ENCODE assay signal across 12 cellular contexts in the genomic region with DNA sequence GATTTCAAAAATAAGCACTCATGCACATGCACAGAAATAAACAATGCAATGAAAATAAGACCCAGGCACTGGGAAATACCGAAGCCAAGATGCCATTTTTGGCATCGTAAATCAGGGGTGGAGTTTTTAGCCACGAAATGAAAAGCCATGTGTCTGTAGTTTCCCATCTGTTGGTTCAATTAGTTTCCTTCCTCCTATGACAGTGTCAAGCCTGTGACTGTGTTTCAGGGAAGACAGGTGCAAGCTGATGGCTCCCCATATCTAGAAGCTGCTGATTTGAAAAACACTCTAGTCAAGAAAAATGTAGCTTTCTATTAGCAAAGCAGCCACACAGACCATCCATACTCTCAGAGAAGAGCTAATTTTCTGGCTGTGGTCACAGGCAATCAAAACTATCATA.
DNase-seq lines count a peak whose midpoint lies in the region; ATAC-seq and TF ChIP-seq lines count a peak whose summit lies in the region.
"Had no signal": no experiment of that assay in that cellular context is flagged by ENCODE, and none has a peak within 500 bp of the region (broad histone marks: within the 10 kb centered on the region; RNA-seq: fewer than 3 reads in every experiment).

No MANE protein-coding gene starts in this region.

- H3K79me2 ChIP-seq in OCI-LY7 (ENCODE audit: insufficient read depth, low read depth, low read length), result no peaks in the 10 kb centered on the region

- peaks cover 7% of the 10 kb centered on the region for H3K27me3 Mint-ChIP-seq in progenitor cell of endocrine pancreas

- intact Hi-C loops in OCI-LY7 (cut with micrococcal nuclease; ENCODE audit: unreplicated experiment), result no loop called here

- no peaks in the 10 kb centered on the region for H3K4me1 Mint-ChIP-seq in progenitor cell of endocrine pancreas (ENCODE audit: low read depth)

- H3K4me3 Mint-ChIP-seq in progenitor cell of endocrine pancreas (ENCODE audit: low read depth), result no peak overlapping the region

- TF ChIP-seq CTCF in GM12865 (IDR thresholded peaks at IDR 0.05; ENCODE audit: insufficient read depth, low read depth, low read length, missing control alignments) (no peak), OCI-LY7 (conservative IDR thresholded peaks at IDR 0.05; ENCODE audit: low read length) (no peak), progenitor cell of endocrine pancreas (IDR thresholded peaks at IDR 0.05; ENCODE audit: unreplicated experiment) (no peak)

- CTCF ChIA-PET in OCI-LY7 (lab: Charles Lee; ENCODE audit: unreplicated experiment), result no interaction called here

- POLR2A ChIA-PET in OCI-LY7 (lab: Charles Lee), result interaction anchor here (0.6 kb wide), 1 partner anchor 64 kb away, joined by 4 read pairs; no protein-coding TSS in a partner anchor

- H4K20me1 ChIP-seq in OCI-LY7 (ENCODE audit: insufficient read depth, low read length), result no peaks in the 10 kb centered on the region

- no peak overlapping the region for H3K4me2 ChIP-seq in OCI-LY7 (ENCODE audit: low read length)

- no peaks in the 10 kb centered on the region for H3K9me2 ChIP-seq in OCI-LY7 (ENCODE audit: insufficient read depth, low read length)

- H3K9me3 ChIP-seq in OCI-LY7 (ENCODE audit: low read length), result no peaks in the 10 kb centered on the region
- H3K9me3 ChIP-seq: testis had no signal

- H3K36me3 ChIP-seq in OCI-LY7 (ENCODE audit: insufficient read depth, low read length), result no peaks in the 10 kb centered on the region

- H3K4me3 ChIP-seq in GM12865 (ENCODE audit: low read depth, low read length) (peak overlapping the region; percentile 53), OCI-LY7 (ENCODE audit: low read depth, low read length, poor library complexity, severe bottlenecking) (no peak overlapping the region)
- H3K4me3 ChIP-seq: lung, testis had no signal

- DNase-seq in GM12865 (ENCODE audit: low read depth) (peak; percentile 78), NCI-H524 (lab: John Stamatoyannopoulos, UW) (peak; percentile 23 to 79), OCI-LY7 (ENCODE audit: low spot score) (no peak), progenitor cell of endocrine pancreas (ENCODE audit: low spot score, unreplicated experiment) (no peak), HT-29 (ENCODE audit: low spot score) (no peak)
- no peak for DNase-seq in stimulated activated CD4-positive, alpha-beta T cell treated with anti-CD3 and anti-CD28 coated beads, Interleukin-15, amount 100 ng/mL, for 24 hours
- DNase-seq: activated T-cell treated with anti-CD3 and anti-CD28 coated beads, Interleukin-2, amount 50 U/mL, for 1 hour; NCI-H1417 treated with DMSO at 0.1 percent for 48 hours; testis had no signal

- ATAC-seq in GM19372 (IDR thresholded peaks at IDR 0.05; ENCODE audit: low read depth, unreplicated experiment) (peak; percentile 47), HG02870 (IDR thresholded peaks at IDR 0.05; ENCODE audit: unreplicated experiment) (peak; percentile 60)

- no peak overlapping the region for H3K27ac Mint-ChIP-seq in progenitor cell of endocrine pancreas

- no peak overlapping the region for H2AFZ ChIP-seq in OCI-LY7 (ENCODE audit: low read length)

- H3K27ac ChIP-seq in OCI-LY7 (ENCODE audit: low read depth, low read length, poor library complexity, severe bottlenecking), result no peak overlapping the region
- H3K27ac ChIP-seq: testis had no signal

- no peaks in the 10 kb centered on the region for H3K4me1 ChIP-seq in OCI-LY7 (ENCODE audit: insufficient read depth, low read length, poor library complexity, severe bottlenecking)
- H3K4me1 ChIP-seq: testis had no signal

- H3K36me3 Mint-ChIP-seq in progenitor cell of endocrine pancreas (ENCODE audit: insufficient read depth), result no peaks in the 10 kb centered on the region

- no TSS peak for BruUV-seq in OCI-LY7 (replicated peaks; lab: Mats Ljungman, UMichigan)

- no peaks in the 10 kb centered on the region for H3K9me3 Mint-ChIP-seq in progenitor cell of endocrine pancreas (ENCODE audit: low read depth)

Comparison
In these comparisons a context has a peak if more than half of its experiments do, and no peak if none do; other contexts are left out.
1. DNase-seq: peak in GM12865 (single experiment) and NCI-H524 (2 of 2); none in stimulated activated CD4-positive, alpha-beta T cell treated with anti-CD3 and anti-CD28 coated beads, Interleukin-15, amount 100 ng/mL, for 24 hours (single experiment), OCI-LY7 (single experiment), progenitor cell of endocrine pancreas (single experiment) and HT-29 (single experiment).